20 cellular contexts compared by ENCODE assay signal in genomic region chr5:39622281-39622680, GRCh38.
"Had no signal": no experiment of that assay in that cellular context is flagged by ENCODE, and none has a peak within 500 bp of the region (broad histone marks: within the 10 kb centered on the region; RNA-seq: fewer than 3 reads in every experiment).

No MANE protein-coding gene starts in this region.

- H3K36me3 Mint-ChIP-seq: immature natural killer cell, mesothelial cell of epicardium had no signal

- H3K27me3 ChIP-seq: esophagus muscularis mucosa, foreskin keratinocyte, heart left ventricle, left lung had no signal

- H3K9me3 ChIP-seq: esophagus muscularis mucosa, gastroesophageal sphincter, heart left ventricle, left lung, lower lobe of right lung had no signal

- H3K4me1 Mint-ChIP-seq: immature natural killer cell had no signal

- H3K9me3 Mint-ChIP-seq: immature natural killer cell, mesothelial cell of epicardium had no signal

- H3K27ac ChIP-seq: coronary artery, dorsolateral prefrontal cortex, esophagus muscularis mucosa, foreskin keratinocyte, gastroesophageal sphincter, heart left ventricle, left lung, lower lobe of right lung had no signal

- H3K4me3 ChIP-seq: coronary artery, dorsolateral prefrontal cortex, esophagus muscularis mucosa, gastroesophageal sphincter, heart left ventricle, left lung, lower lobe of right lung had no signal

- H3K36me3 ChIP-seq: esophagus muscularis mucosa, gastroesophageal sphincter, heart left ventricle, left lung, lower lobe of right lung had no signal

- H3K4me3 Mint-ChIP-seq: immature natural killer cell, mesothelial cell of epicardium had no signal

- ATAC-seq: foreskin keratinocyte, gastroesophageal sphincter, heart left ventricle, left colon, left lung, left ventricle myocardium superior had no signal

- DNase-seq: dermis blood vessel endothelial cell; dorsolateral prefrontal cortex; effector CD4-positive, alpha-beta T cell; effector memory CD4-positive, alpha-beta T cell; foreskin keratinocyte; heart left ventricle; hippocampal formation; immature natural killer cell; islet precursor cell; kidney; kidney glomerular epithelial cell; left colon; left ventricle myocardium superior; lower lobe of right lung; mesenchymal stem cell had no signal

- H3K4me1 ChIP-seq: esophagus muscularis mucosa, gastroesophageal sphincter, heart left ventricle, left lung, lower lobe of right lung had no signal

- H3K27ac Mint-ChIP-seq: immature natural killer cell, mesothelial cell of epicardium had no signal
